Comparison of ENCODE assay signal across 1 cellular context in the genomic region with DNA sequence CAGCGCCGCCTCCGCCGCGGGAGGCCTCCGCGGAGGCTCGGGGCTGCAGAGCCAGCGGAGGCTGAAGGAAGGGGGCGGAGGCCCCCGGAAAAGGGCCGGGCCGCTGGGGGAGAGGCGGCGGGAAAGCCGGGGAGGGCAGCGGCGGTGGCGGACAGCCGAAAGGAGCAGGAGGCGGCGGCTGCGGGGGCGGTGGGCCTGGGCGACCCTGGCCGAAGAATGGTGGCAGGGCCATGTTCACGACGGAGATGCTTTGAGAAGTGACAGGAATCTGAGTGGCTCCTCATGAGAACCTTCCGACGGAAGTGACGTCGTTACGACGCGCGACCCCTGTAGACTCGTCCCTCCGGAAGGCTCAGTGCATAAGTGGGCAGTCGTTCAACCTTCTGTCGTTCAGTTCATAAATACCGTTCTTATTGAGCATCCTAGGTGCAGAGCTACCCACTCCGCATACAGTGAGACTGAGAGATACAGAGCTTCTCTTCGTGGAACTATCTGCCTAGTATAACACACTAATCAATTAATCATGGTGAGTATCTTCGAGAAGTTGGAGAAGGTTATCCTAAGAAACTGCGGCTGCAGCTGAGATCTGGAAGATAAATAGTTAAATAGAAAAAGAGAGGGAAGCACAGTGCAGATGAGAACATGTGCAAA.
TF ChIP-seq lines count a peak whose summit lies in the region.

A gene with protein sequence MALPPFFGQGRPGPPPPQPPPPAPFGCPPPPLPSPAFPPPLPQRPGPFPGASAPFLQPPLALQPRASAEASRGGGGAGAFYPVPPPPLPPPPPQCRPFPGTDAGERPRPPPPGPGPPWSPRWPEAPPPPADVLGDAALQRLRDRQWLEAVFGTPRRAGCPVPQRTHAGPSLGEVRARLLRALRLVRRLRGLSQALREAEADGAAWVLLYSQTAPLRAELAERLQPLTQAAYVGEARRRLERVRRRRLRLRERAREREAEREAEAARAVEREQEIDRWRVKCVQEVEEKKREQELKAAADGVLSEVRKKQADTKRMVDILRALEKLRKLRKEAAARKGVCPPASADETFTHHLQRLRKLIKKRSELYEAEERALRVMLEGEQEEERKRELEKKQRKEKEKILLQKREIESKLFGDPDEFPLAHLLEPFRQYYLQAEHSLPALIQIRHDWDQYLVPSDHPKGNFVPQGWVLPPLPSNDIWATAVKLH (minus strand): TSS at position 259 of the 651 bp plus-strand sequence. CDS start 27 bp downstream, at position 232.

TF ChIP-seq in GM12878, 131 proteins besides CTCF, POLR2A, EP300 and RAD21 (continued from another document and continues in another):
- TF ChIP-seq GATAD2B (conservative IDR thresholded peaks at IDR 0.05; ENCODE audit: low read depth): 0 out of 2 replicates have a peak, but pooled peaks have one; percentile 66
- TF ChIP-seq FOXK2 (IDR thresholded peaks at IDR 0.05): no peak
- peak; percentile 76; the same call in 1 of the 2 replicates for TF ChIP-seq ASH2L (IDR thresholded peaks at IDR 0.05; ENCODE audit: borderline replicate concordance, low read depth)
- peak; percentile 66; the same call in 1 of the 2 replicates for TF ChIP-seq YY1 (IDR thresholded peaks at IDR 0.05; ENCODE audit: low read depth, low read length)
- TF ChIP-seq NR2C2 (IDR thresholded peaks at IDR 0.05; ENCODE audit: borderline replicate concordance, control insufficient read depth, insufficient read length, low read depth): no peak
- TF ChIP-seq SMC3 (IDR thresholded peaks at IDR 0.05; ENCODE audit: borderline replicate concordance, low read length): no peak
- TF ChIP-seq TCF3 (IDR thresholded peaks at IDR 0.05; ENCODE audit: borderline replicate concordance, insufficient read depth, low read depth, low read length): no peak
- TF ChIP-seq HDAC6 (IDR thresholded peaks at IDR 0.05; ENCODE audit: unreplicated experiment): no peak
- TF ChIP-seq NR2C1 (IDR thresholded peaks at IDR 0.05): peak; percentile 92
- TF ChIP-seq NBN (IDR thresholded peaks at IDR 0.05): peak; percentile 89
- TF ChIP-seq, protein P1, sequence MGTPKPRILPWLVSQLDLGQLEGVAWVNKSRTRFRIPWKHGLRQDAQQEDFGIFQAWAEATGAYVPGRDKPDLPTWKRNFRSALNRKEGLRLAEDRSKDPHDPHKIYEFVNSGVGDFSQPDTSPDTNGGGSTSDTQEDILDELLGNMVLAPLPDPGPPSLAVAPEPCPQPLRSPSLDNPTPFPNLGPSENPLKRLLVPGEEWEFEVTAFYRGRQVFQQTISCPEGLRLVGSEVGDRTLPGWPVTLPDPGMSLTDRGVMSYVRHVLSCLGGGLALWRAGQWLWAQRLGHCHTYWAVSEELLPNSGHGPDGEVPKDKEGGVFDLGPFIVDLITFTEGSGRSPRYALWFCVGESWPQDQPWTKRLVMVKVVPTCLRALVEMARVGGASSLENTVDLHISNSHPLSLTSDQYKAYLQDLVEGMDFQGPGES (IDR thresholded peaks at IDR 0.05): no peak
- no peak for TF ChIP-seq CHD4 (IDR thresholded peaks at IDR 0.05)
- TF ChIP-seq STAT3 (IDR thresholded peaks at IDR 0.05; ENCODE audit: low read depth, low read length): no peak
- TF ChIP-seq ATF7 (IDR thresholded peaks at IDR 0.05; ENCODE audit: low read depth): peak; percentile 81
- 0 out of 2 replicates have a peak, but pooled peaks have one; percentile 1 for TF ChIP-seq BACH1 (IDR thresholded peaks at IDR 0.05; ENCODE audit: borderline replicate concordance)
- no peak for TF ChIP-seq EZH2 (IDR thresholded peaks at IDR 0.05; ENCODE audit: borderline replicate concordance, control insufficient read depth, low read depth, low read length)
- TF ChIP-seq, protein P2, sequence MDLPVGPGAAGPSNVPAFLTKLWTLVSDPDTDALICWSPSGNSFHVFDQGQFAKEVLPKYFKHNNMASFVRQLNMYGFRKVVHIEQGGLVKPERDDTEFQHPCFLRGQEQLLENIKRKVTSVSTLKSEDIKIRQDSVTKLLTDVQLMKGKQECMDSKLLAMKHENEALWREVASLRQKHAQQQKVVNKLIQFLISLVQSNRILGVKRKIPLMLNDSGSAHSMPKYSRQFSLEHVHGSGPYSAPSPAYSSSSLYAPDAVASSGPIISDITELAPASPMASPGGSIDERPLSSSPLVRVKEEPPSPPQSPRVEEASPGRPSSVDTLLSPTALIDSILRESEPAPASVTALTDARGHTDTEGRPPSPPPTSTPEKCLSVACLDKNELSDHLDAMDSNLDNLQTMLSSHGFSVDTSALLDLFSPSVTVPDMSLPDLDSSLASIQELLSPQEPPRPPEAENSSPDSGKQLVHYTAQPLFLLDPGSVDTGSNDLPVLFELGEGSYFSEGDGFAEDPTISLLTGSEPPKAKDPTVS (IDR thresholded peaks at IDR 0.05; ENCODE audit: low read depth, low read length): no peak
- TF ChIP-seq POU2F2 (IDR thresholded peaks at IDR 0.05; ENCODE audit: borderline replicate concordance, low read depth, low read length): peak; percentile 55; the same call in 1 of the 3 replicates
- TF ChIP-seq SREBF2 (IDR thresholded peaks at IDR 0.05; ENCODE audit: low read length): no peak
- no peak for TF ChIP-seq JUNB (IDR thresholded peaks at IDR 0.05)
- no peak for TF ChIP-seq JUND (IDR thresholded peaks at IDR 0.05; ENCODE audit: low read depth, low read length)
- TF ChIP-seq CHD1 (IDR thresholded peaks at IDR 0.05; ENCODE audit: low read depth, low read length): no peak
- no peak for TF ChIP-seq ZZZ3 (IDR thresholded peaks at IDR 0.05; ENCODE audit: control insufficient read depth, insufficient read length, low read depth)
- no peak for TF ChIP-seq MEF2B (IDR thresholded peaks at IDR 0.05; ENCODE audit: partially characterized antibody, poor library complexity, severe bottlenecking)
- TF ChIP-seq, protein P3, sequence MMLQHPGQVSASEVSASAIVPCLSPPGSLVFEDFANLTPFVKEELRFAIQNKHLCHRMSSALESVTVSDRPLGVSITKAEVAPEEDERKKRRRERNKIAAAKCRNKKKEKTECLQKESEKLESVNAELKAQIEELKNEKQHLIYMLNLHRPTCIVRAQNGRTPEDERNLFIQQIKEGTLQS (IDR thresholded peaks at IDR 0.05; ENCODE audit: borderline replicate concordance, extremely low read depth, low read depth, low read length): peak; percentile 49; the same call in 1 of the 2 replicates
- no peak for TF ChIP-seq SREBF1 (IDR thresholded peaks at IDR 0.05; ENCODE audit: low read length)
- no peak for TF ChIP-seq PAX5 (IDR thresholded peaks at IDR 0.05; ENCODE audit: borderline replicate concordance, low read depth, low read length)
- TF ChIP-seq POLR2AphosphoS5 (IDR thresholded peaks at IDR 0.05; ENCODE audit: low read length): peak; percentile 97
- TF ChIP-seq RUNX3 (IDR thresholded peaks at IDR 0.05; ENCODE audit: low read length): peak; percentile 36; the same call in 1 of the 2 replicates
- TF ChIP-seq ESRRA (IDR thresholded peaks at IDR 0.05; ENCODE audit: low read length): no peak
- TF ChIP-seq, protein P4, sequence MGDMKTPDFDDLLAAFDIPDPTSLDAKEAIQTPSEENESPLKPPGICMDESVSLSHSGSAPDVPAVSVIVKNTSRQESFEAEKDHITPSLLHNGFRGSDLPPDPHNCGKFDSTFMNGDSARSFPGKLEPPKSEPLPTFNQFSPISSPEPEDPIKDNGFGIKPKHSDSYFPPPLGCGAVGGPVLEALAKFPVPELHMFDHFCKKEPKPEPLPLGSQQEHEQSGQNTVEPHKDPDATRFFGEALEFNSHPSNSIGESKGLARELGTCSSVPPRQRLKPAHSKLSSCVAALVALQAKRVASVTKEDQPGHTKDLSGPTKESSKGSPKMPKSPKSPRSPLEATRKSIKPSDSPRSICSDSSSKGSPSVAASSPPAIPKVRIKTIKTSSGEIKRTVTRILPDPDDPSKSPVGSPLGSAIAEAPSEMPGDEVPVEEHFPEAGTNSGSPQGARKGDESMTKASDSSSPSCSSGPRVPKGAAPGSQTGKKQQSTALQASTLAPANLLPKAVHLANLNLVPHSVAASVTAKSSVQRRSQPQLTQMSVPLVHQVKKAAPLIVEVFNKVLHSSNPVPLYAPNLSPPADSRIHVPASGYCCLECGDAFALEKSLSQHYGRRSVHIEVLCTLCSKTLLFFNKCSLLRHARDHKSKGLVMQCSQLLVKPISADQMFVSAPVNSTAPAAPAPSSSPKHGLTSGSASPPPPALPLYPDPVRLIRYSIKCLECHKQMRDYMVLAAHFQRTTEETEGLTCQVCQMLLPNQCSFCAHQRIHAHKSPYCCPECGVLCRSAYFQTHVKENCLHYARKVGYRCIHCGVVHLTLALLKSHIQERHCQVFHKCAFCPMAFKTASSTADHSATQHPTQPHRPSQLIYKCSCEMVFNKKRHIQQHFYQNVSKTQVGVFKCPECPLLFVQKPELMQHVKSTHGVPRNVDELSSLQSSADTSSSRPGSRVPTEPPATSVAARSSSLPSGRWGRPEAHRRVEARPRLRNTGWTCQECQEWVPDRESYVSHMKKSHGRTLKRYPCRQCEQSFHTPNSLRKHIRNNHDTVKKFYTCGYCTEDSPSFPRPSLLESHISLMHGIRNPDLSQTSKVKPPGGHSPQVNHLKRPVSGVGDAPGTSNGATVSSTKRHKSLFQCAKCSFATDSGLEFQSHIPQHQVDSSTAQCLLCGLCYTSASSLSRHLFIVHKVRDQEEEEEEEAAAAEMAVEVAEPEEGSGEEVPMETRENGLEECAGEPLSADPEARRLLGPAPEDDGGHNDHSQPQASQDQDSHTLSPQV (IDR thresholded peaks at IDR 0.05): no peak
- TF ChIP-seq, protein P5, sequence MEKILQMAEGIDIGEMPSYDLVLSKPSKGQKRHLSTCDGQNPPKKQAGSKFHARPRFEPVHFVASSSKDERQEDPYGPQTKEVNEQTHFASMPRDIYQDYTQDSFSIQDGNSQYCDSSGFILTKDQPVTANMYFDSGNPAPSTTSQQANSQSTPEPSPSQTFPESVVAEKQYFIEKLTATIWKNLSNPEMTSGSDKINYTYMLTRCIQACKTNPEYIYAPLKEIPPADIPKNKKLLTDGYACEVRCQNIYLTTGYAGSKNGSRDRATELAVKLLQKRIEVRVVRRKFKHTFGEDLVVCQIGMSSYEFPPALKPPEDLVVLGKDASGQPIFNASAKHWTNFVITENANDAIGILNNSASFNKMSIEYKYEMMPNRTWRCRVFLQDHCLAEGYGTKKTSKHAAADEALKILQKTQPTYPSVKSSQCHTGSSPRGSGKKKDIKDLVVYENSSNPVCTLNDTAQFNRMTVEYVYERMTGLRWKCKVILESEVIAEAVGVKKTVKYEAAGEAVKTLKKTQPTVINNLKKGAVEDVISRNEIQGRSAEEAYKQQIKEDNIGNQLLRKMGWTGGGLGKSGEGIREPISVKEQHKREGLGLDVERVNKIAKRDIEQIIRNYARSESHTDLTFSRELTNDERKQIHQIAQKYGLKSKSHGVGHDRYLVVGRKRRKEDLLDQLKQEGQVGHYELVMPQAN (conservative IDR thresholded peaks at IDR 0.05): peak; percentile 44
- no peak for TF ChIP-seq NFXL1 (IDR thresholded peaks at IDR 0.05; ENCODE audit: borderline replicate concordance)
- TF ChIP-seq EGR1 (IDR thresholded peaks at IDR 0.05; ENCODE audit: borderline replicate concordance in 1 of 2, low read depth in 2 of 2, low read length in 2 of 2): peak in 1 of 2 experiments; percentile 88; a peak in 1 of 3 replicates
- no peak for TF ChIP-seq HDAC2 (IDR thresholded peaks at IDR 0.05)
- no peak for TF ChIP-seq MYB (IDR thresholded peaks at IDR 0.05; ENCODE audit: borderline replicate concordance, low read depth, low read length)
- no peak for TF ChIP-seq ZNF384 (IDR thresholded peaks at IDR 0.05; ENCODE audit: borderline replicate concordance, low read depth, low read length)
- TF ChIP-seq, protein P6, sequence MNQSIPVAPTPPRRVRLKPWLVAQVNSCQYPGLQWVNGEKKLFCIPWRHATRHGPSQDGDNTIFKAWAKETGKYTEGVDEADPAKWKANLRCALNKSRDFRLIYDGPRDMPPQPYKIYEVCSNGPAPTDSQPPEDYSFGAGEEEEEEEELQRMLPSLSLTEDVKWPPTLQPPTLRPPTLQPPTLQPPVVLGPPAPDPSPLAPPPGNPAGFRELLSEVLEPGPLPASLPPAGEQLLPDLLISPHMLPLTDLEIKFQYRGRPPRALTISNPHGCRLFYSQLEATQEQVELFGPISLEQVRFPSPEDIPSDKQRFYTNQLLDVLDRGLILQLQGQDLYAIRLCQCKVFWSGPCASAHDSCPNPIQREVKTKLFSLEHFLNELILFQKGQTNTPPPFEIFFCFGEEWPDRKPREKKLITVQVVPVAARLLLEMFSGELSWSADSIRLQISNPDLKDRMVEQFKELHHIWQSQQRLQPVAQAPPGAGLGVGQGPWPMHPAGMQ (IDR thresholded peaks at IDR 0.05; ENCODE audit: borderline replicate concordance): no peak
- 0 out of 2 replicates have a peak, but pooled peaks have one; percentile 21 for TF ChIP-seq ZBED1 (IDR thresholded peaks at IDR 0.05; ENCODE audit: borderline replicate concordance)
- TF ChIP-seq, protein P7, sequence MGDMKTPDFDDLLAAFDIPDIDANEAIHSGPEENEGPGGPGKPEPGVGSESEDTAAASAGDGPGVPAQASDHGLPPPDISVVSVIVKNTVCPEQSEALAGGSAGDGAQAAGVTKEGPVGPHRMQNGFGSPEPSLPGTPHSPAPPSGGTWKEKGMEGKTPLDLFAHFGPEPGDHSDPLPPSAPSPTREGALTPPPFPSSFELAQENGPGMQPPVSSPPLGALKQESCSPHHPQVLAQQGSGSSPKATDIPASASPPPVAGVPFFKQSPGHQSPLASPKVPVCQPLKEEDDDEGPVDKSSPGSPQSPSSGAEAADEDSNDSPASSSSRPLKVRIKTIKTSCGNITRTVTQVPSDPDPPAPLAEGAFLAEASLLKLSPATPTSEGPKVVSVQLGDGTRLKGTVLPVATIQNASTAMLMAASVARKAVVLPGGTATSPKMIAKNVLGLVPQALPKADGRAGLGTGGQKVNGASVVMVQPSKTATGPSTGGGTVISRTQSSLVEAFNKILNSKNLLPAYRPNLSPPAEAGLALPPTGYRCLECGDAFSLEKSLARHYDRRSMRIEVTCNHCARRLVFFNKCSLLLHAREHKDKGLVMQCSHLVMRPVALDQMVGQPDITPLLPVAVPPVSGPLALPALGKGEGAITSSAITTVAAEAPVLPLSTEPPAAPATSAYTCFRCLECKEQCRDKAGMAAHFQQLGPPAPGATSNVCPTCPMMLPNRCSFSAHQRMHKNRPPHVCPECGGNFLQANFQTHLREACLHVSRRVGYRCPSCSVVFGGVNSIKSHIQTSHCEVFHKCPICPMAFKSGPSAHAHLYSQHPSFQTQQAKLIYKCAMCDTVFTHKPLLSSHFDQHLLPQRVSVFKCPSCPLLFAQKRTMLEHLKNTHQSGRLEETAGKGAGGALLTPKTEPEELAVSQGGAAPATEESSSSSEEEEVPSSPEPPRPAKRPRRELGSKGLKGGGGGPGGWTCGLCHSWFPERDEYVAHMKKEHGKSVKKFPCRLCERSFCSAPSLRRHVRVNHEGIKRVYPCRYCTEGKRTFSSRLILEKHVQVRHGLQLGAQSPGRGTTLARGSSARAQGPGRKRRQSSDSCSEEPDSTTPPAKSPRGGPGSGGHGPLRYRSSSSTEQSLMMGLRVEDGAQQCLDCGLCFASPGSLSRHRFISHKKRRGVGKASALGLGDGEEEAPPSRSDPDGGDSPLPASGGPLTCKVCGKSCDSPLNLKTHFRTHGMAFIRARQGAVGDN (IDR thresholded peaks at IDR 0.05): peak; percentile 80
- TF ChIP-seq NFIC (IDR thresholded peaks at IDR 0.05; ENCODE audit: low read depth, low read length): no peak
- no peak for TF ChIP-seq IKZF2 (IDR thresholded peaks at IDR 0.05)
- TF ChIP-seq, protein P8, sequence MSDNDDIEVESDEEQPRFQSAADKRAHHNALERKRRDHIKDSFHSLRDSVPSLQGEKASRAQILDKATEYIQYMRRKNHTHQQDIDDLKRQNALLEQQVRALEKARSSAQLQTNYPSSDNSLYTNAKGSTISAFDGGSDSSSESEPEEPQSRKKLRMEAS (IDR thresholded peaks at IDR 0.05; ENCODE audit: low read depth, low read length): no peak
- 0 out of 2 replicates have a peak, but pooled peaks have one; percentile 8 for TF ChIP-seq SPI1 (IDR thresholded peaks at IDR 0.05; ENCODE audit: borderline replicate concordance, insufficient read depth, low read depth, low read length)
- peak; percentile 73 for TF ChIP-seq IKZF1 (conservative IDR thresholded peaks at IDR 0.05)
- peak; percentile 73 for TF ChIP-seq HCFC1 (IDR thresholded peaks at IDR 0.05; ENCODE audit: low read length)
